Comparison of ENCODE assay signal across 10 cellular contexts in genomic region chr4:7813674-7814073, GRCh38.
DNase-seq lines count a peak whose midpoint lies in the region; ATAC-seq and TF ChIP-seq lines count a peak whose summit lies in the region.
"Had no signal": no experiment of that assay in that cellular context is flagged by ENCODE, and none has a peak within 500 bp of the region (broad histone marks: within the 10 kb centered on the region; RNA-seq: fewer than 3 reads in every experiment).

No MANE protein-coding gene starts in this region.

- H3K36me3 Mint-ChIP-seq in activated T-helper 17 cell treated with anti-CD3 and anti-CD28 coated beads, Interleukin-2, amount 50 U/mL, for 72 hours (ENCODE audit: low read depth) = peaks cover 82% of the 10 kb centered on the region
- peaks cover 53 to 64% of the 10 kb centered on the region in 2 donors for H3K36me3 Mint-ChIP-seq in CD4-positive, alpha-beta memory T cell

- no peaks in the 10 kb centered on the region for H3K27me3 ChIP-seq in gastroesophageal sphincter
- H3K27me3 ChIP-seq in CD4-positive, alpha-beta memory T cell (ENCODE audit: insufficient read depth, low read length) = no peaks in the 10 kb centered on the region
- H3K27me3 ChIP-seq: esophagus squamous epithelium had no signal

- DNase-seq in HCEC 1CT = peak; percentile 6
- peak; percentile 93 for DNase-seq in renal cortical epithelial cell (ENCODE audit: low read depth)
- no peak for DNase-seq in SKM-1 (lab: John Stamatoyannopoulos, UW; ENCODE audit: unreplicated experiment)
- DNase-seq in CD4-positive, alpha-beta memory T cell = no peak
- DNase-seq: esophagus squamous epithelium, kidney, NCI-H2107 had no signal

- CTCF ChIA-PET in CD4-positive, alpha-beta memory T cell (lab: Charles Lee; ENCODE audit: partially characterized antibody) = interaction anchor here (1.2 to 2.0 kb wide), 2 partner anchors 9 to 30 kb away, joined by 4 to 12 read pairs; no protein-coding TSS in a partner anchor

- peaks cover 8% of the 10 kb centered on the region for H3K4me1 Mint-ChIP-seq in activated T-helper 17 cell treated with anti-CD3 and anti-CD28 coated beads, Interleukin-2, amount 50 U/mL, for 72 hours
- H3K4me1 Mint-ChIP-seq in CD4-positive, alpha-beta memory T cell = peaks cover 0 to 2% (median 0%) of the 10 kb centered on the region in 4 donors

- no peak overlapping the region for H3K27ac Mint-ChIP-seq in activated T-helper 17 cell treated with anti-CD3 and anti-CD28 coated beads, Interleukin-2, amount 50 U/mL, for 72 hours
- peak overlapping the region in 1 of 7 donors; percentile 10 for H3K27ac Mint-ChIP-seq in CD4-positive, alpha-beta memory T cell

- intact Hi-C loops in CD4-positive, alpha-beta memory T cell (cut with micrococcal nuclease) = no loop called here

- POLR2A ChIA-PET in CD4-positive, alpha-beta memory T cell (lab: Charles Lee; ENCODE audit: partially characterized antibody) = no interaction called here

- H3K9me3 Mint-ChIP-seq in activated T-helper 17 cell treated with anti-CD3 and anti-CD28 coated beads, Interleukin-2, amount 50 U/mL, for 72 hours = no peaks in the 10 kb centered on the region
- peaks cover 0 to 1% (median 0%) of the 10 kb centered on the region in 8 donors for H3K9me3 Mint-ChIP-seq in CD4-positive, alpha-beta memory T cell

- no peak for TF ChIP-seq CTCF in gastroesophageal sphincter (IDR thresholded peaks at IDR 0.05)

- no peak for TF ChIP-seq EP300 in gastroesophageal sphincter (IDR thresholded peaks at IDR 0.05)

- peaks cover 0 to 57% of the 10 kb centered on the region in 2 donors for H3K36me3 ChIP-seq in gastroesophageal sphincter
- H3K36me3 ChIP-seq in CD4-positive, alpha-beta memory T cell (ENCODE audit: insufficient read depth, low read length) = peaks cover 11% of the 10 kb centered on the region

- H3K4me1 ChIP-seq in gastroesophageal sphincter = peaks cover 0 to 72% (median 14%) of the 10 kb centered on the region in 3 donors
- H3K4me1 ChIP-seq in CD4-positive, alpha-beta memory T cell (ENCODE audit: insufficient read depth, low read length) = no peaks in the 10 kb centered on the region

- peak; percentile 90 for ATAC-seq in activated T-helper 17 cell treated with anti-CD3 and anti-CD28 coated beads, Interleukin-2, amount 50 U/mL, for 72 hours (replicated peaks)
- ATAC-seq in gastroesophageal sphincter (no peak), HG02571 (IDR thresholded peaks at IDR 0.05; ENCODE audit: unreplicated experiment) (no peak)

- H3K27ac ChIP-seq in gastroesophageal sphincter = peak overlapping the region in 3 of 4 donors; percentile 74 to 89 (median 85)
- no peak overlapping the region for H3K27ac ChIP-seq in CD4-positive, alpha-beta memory T cell (ENCODE audit: low read depth, low read length)

- 83% methylated on average over 1 of the region's 3 CpGs; no CpG with 5 or more reads in 1 of the 2 donors for WGBS in gastroesophageal sphincter (ENCODE audit: low coverage in 1 of 2), 2 donors

- no peaks in the 10 kb centered on the region for H3K27me3 Mint-ChIP-seq in activated T-helper 17 cell treated with anti-CD3 and anti-CD28 coated beads, Interleukin-2, amount 50 U/mL, for 72 hours
- no peaks in the 10 kb centered on the region for H3K27me3 Mint-ChIP-seq in CD4-positive, alpha-beta memory T cell

- H3K4me3 ChIP-seq in gastroesophageal sphincter = no peak overlapping the region
- no peak overlapping the region for H3K4me3 ChIP-seq in CD4-positive, alpha-beta memory T cell (ENCODE audit: low read length in 2 of 2)
- H3K4me3 ChIP-seq: esophagus squamous epithelium had no signal

- H3K9me3 ChIP-seq in gastroesophageal sphincter = no peaks in the 10 kb centered on the region
- no peaks in the 10 kb centered on the region for H3K9me3 ChIP-seq in CD4-positive, alpha-beta memory T cell (ENCODE audit: control insufficient read depth in 1 of 2, low read length in 2 of 2)

- no peak for TF ChIP-seq POLR2A in gastroesophageal sphincter (IDR thresholded peaks at IDR 0.05)

- H3K4me3 Mint-ChIP-seq in activated T-helper 17 cell treated with anti-CD3 and anti-CD28 coated beads, Interleukin-2, amount 50 U/mL, for 72 hours = peak overlapping the region; percentile 6
- H3K4me3 Mint-ChIP-seq in CD4-positive, alpha-beta memory T cell = no peak overlapping the region

Comparison
In these comparisons a context has a peak if more than half of its experiments do, and no peak if none do; other contexts are left out.
1. DNase-seq: peak in HCEC 1CT (single experiment) and renal cortical epithelial cell (single experiment); none in SKM-1 (single experiment) and CD4-positive, alpha-beta memory T cell (0 of 5).